19 cellular contexts compared by ENCODE assay signal in the genomic region with DNA sequence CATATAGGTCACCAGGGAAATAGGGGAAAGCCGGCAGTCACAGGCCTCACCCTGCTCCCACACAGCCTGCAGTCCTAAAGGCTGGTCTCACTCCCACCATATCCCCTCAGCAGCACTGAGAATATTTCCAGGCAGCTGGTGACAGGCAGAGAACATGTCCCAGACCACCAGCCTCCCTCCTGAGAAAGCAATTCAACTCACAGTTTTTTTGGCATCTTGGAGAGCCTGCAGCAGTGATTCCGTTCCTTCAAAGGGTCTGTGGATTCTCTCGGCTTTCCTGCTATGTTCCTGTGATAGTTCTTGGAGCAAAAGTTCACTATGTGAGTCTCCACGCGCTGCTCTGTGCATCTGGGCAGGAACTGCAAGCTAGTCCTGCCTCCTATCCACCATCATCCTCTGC.
"Had no signal": no experiment of that assay in that cellular context is flagged by ENCODE, and none has a peak within 500 bp of the region (broad histone marks: within the 10 kb centered on the region; RNA-seq: fewer than 3 reads in every experiment).

No MANE protein-coding gene starts in this region.

- H3K4me1 Mint-ChIP-seq: activated CD4-positive, alpha-beta T cell treated with anti-CD3 and anti-CD28 coated beads for 36 hours; naive thymus-derived CD4-positive, alpha-beta T cell had no signal

- H3K9ac ChIP-seq: parathyroid adenoma had no signal

- H3K4me3 ChIP-seq: adrenal gland, dorsolateral prefrontal cortex, tibial nerve had no signal

- H3K79me2 ChIP-seq: parathyroid adenoma had no signal

- H2AFZ ChIP-seq: parathyroid adenoma had no signal

- H3K9me3 ChIP-seq: adrenal gland had no signal

- H3K36me3 ChIP-seq: adrenal gland, tibial nerve had no signal

- H3K27me3 Mint-ChIP-seq: activated CD4-positive, alpha-beta T cell treated with anti-CD3 and anti-CD28 coated beads for 36 hours had no signal

- H3K27ac Mint-ChIP-seq: activated CD4-positive, alpha-beta T cell treated with anti-CD3 and anti-CD28 coated beads for 36 hours; activated naive CD4-positive, alpha-beta T cell treated with anti-CD3 and anti-CD28 coated beads, Interleukin-2, amount 50 U/mL, for 72 hours; activated T-helper 1 cell treated with anti-CD3 and anti-CD28 coated beads, Interleukin-12 subunit alpha, Interleukin-12 subunit beta, Interleukin-2, Interleukin-4 antibody, amounts not matched to agents 30 ng/mL and 10 ng/mL and 1 ng/mL, durations not matched to agents 14 hours and 24 hours and 36 hours; naive thymus-derived CD4-positive, alpha-beta T cell; T-helper 2 cell treated with Interferon-gamma antibody and Interleukin-4, amounts not matched to agents 5 μg/mL and 100 μg/mL, for 36 hours had no signal

- H3K9me3 Mint-ChIP-seq: activated T-helper 1 cell treated with anti-CD3 and anti-CD28 coated beads, Interleukin-12 subunit alpha, Interleukin-12 subunit beta, Interleukin-2, Interleukin-4 antibody, amounts not matched to agents 30 ng/mL and 10 ng/mL and 1 ng/mL, durations not matched to agents 14 hours and 24 hours and 36 hours; T-helper 2 cell treated with Interferon-gamma antibody and Interleukin-4, amounts not matched to agents 5 μg/mL and 100 μg/mL, for 36 hours had no signal

- H3K4me3 Mint-ChIP-seq: activated CD4-positive, alpha-beta T cell treated with anti-CD3 and anti-CD28 coated beads for 36 hours; activated T-helper 1 cell treated with anti-CD3 and anti-CD28 coated beads, Interleukin-12 subunit alpha, Interleukin-12 subunit beta, Interleukin-2, Interleukin-4 antibody, amounts not matched to agents 30 ng/mL and 10 ng/mL and 1 ng/mL, durations not matched to agents 14 hours and 24 hours and 36 hours; naive thymus-derived CD4-positive, alpha-beta T cell; T-helper 2 cell treated with Interferon-gamma antibody and Interleukin-4, amounts not matched to agents 5 μg/mL and 100 μg/mL, for 36 hours had no signal

- H3K27me3 ChIP-seq: adrenal gland, foreskin keratinocyte, tibial nerve had no signal

- H3K4me1 ChIP-seq: adrenal gland, parathyroid adenoma, tibial nerve had no signal

- H3K27ac ChIP-seq: adrenal gland, dorsolateral prefrontal cortex, foreskin keratinocyte, parathyroid adenoma, tibial nerve had no signal

- DNase-seq: activated CD4-positive, alpha-beta T cell treated with anti-CD3 and anti-CD28 coated beads for 36 hours; activated CD4-positive, alpha-beta T cell treated with anti-CD3 and anti-CD28 coated beads, Interleukin-2, amount 50 U/mL, for 48 hours; activated gamma-delta T cell treated with Interleukin-2 at 50 U/mL for 16 hours; activated T-cell treated with anti-CD3 and anti-CD28 coated beads for 4 hours; adrenal gland; dorsolateral prefrontal cortex; glutamatergic neuron; hypothalamus; naive thymus-derived CD4-positive, alpha-beta T cell; retina; stimulated activated CD4-positive, alpha-beta T cell treated with anti-CD3 and anti-CD28 coated beads, Interleukin-2, amount 100 ng/mL, for 24 hours; stimulated activated naive CD4-positive, alpha-beta T cell treated with Interleukin-2 at 50 U/mL for 16 hours; substantia nigra had no signal
